Comparison of ENCODE assay signal across 8 cellular contexts in the genomic region with DNA sequence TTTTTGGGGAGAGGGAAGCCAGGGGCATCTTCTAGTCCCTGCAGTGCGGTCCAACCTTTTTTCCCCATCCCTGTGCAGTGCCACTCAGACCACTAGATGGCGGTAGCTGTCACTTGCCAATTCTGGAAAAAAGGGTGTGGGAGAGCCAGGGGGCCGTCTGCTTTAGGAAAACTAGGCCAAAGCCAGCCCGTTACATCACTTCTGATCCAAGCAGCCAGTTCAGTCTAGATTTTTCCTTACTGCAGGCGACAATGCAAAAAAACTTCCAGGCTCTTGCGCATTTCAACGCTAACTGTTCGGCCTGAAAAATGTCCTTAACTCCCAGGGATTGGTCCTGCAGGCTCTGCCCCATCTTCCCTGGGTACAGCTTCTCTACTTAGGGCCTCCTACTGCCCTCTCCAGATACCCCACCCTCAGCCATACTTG.
DNase-seq lines count a peak whose midpoint lies in the region; ATAC-seq and TF ChIP-seq lines count a peak whose summit lies in the region.

No MANE protein-coding gene starts in this region.

- TF ChIP-seq CTCF in AG09309 (IDR thresholded peaks at IDR 0.05; ENCODE audit: control insufficient read depth, insufficient read depth, low read depth, low read length, missing control alignments) (peak; percentile 99), endothelial cell (IDR thresholded peaks at IDR 0.05; ENCODE audit: unreplicated experiment) (peak; percentile 87), mesothelial cell of epicardium (IDR thresholded peaks at IDR 0.05; ENCODE audit: unreplicated experiment) (peak; percentile 89)

- ATAC-seq in GM19351 (IDR thresholded peaks at IDR 0.05; ENCODE audit: unreplicated experiment), result peak; percentile 63
- ATAC-seq in activated CD8-positive, alpha-beta memory T cell treated with anti-CD3 and anti-CD28 coated beads, Interleukin-2, amount 10 ng/mL, durations not matched to agents 7 days and 5 days, result peak; percentile 55

- DNase-seq in AG09309 (ENCODE audit: low read depth) (no peak), NCI-H2227 treated with DMSO at 0.1 percent for 48 hours (lab: John Stamatoyannopoulos, UW) (peak; percentile 44), endothelial cell (ENCODE audit: low spot score) (peak; percentile 76), mesothelial cell of epicardium (ENCODE audit: low spot score in 2 of 2, unreplicated experiment in 2 of 2) (peak; percentile 43 to 78), mesenteric fat pad (ENCODE audit: low spot score) (no peak)
- DNase-seq in activated CD8-positive, alpha-beta memory T cell treated with anti-CD3 and anti-CD28 coated beads, Interleukin-2, amount 10 ng/mL, durations not matched to agents 7 days and 5 days, result peak; percentile 51
- DNase-seq in stimulated activated CD8-positive, alpha-beta memory T cell treated with anti-CD3 and anti-CD28 coated beads, Interleukin-2, amount 100 ng/mL, for 48 hours (ENCODE audit: low read depth in 2 of 2), result peak; percentile 7 to 12

- no peaks in the 10 kb centered on the region for H3K36me3 Mint-ChIP-seq in activated CD8-positive, alpha-beta memory T cell treated with anti-CD3 and anti-CD28 coated beads, Interleukin-2, amount 10 ng/mL, durations not matched to agents 7 days and 5 days
- H3K36me3 Mint-ChIP-seq in endothelial cell (ENCODE audit: low read depth, unreplicated experiment) (no peaks in the 10 kb centered on the region), mesothelial cell of epicardium (no peaks in the 10 kb centered on the region)

- CTCF ChIA-PET in activated CD8-positive, alpha-beta memory T cell treated with anti-CD3 and anti-CD28 coated beads, Interleukin-2, amount 10 ng/mL, durations not matched to agents 7 days and 5 days (lab: Charles Lee), result interaction anchor here (0.7 to 4.2 kb wide), 14 partner anchors 10 to 758 kb away, joined by 3 to 36 read pairs (median 4); no protein-coding TSS in a partner anchor

- no peaks in the 10 kb centered on the region for H3K4me1 Mint-ChIP-seq in activated CD8-positive, alpha-beta memory T cell treated with anti-CD3 and anti-CD28 coated beads, Interleukin-2, amount 10 ng/mL, durations not matched to agents 7 days and 5 days
- peaks cover 3% of the 10 kb centered on the region for H3K4me1 Mint-ChIP-seq in endothelial cell (ENCODE audit: unreplicated experiment)
- H3K4me1 Mint-ChIP-seq in mesothelial cell of epicardium, result peaks cover 34% of the 10 kb centered on the region

- no peak overlapping the region for H3K27ac Mint-ChIP-seq in activated CD8-positive, alpha-beta memory T cell treated with anti-CD3 and anti-CD28 coated beads, Interleukin-2, amount 10 ng/mL, durations not matched to agents 7 days and 5 days
- H3K27ac Mint-ChIP-seq in endothelial cell (ENCODE audit: unreplicated experiment) (no peak overlapping the region), mesothelial cell of epicardium (no peak overlapping the region)

- peaks cover 60% of the 10 kb centered on the region for H3K27me3 Mint-ChIP-seq in activated CD8-positive, alpha-beta memory T cell treated with anti-CD3 and anti-CD28 coated beads, Interleukin-2, amount 10 ng/mL, durations not matched to agents 7 days and 5 days
- H3K27me3 Mint-ChIP-seq in endothelial cell (ENCODE audit: unreplicated experiment) (no peaks in the 10 kb centered on the region), mesothelial cell of epicardium (ENCODE audit: low read depth) (peaks cover 13% of the 10 kb centered on the region)

- no peaks in the 10 kb centered on the region for H3K9me3 Mint-ChIP-seq in activated CD8-positive, alpha-beta memory T cell treated with anti-CD3 and anti-CD28 coated beads, Interleukin-2, amount 10 ng/mL, durations not matched to agents 7 days and 5 days (ENCODE audit: low read depth)
- no peaks in the 10 kb centered on the region for H3K9me3 Mint-ChIP-seq in endothelial cell (ENCODE audit: unreplicated experiment)
- peaks cover 8% of the 10 kb centered on the region for H3K9me3 Mint-ChIP-seq in mesothelial cell of epicardium

- H3K4me3 ChIP-seq in AG09309 (ENCODE audit: control insufficient read depth, low read depth, low read length), result no peak overlapping the region

- no peak overlapping the region for H3K4me3 Mint-ChIP-seq in activated CD8-positive, alpha-beta memory T cell treated with anti-CD3 and anti-CD28 coated beads, Interleukin-2, amount 10 ng/mL, durations not matched to agents 7 days and 5 days
- no peak overlapping the region for H3K4me3 Mint-ChIP-seq in endothelial cell (ENCODE audit: unreplicated experiment)
- H3K4me3 Mint-ChIP-seq in mesothelial cell of epicardium, result no peak overlapping the region

Comparison
In these comparisons a context has a peak if more than half of its experiments do, and no peak if none do; other contexts are left out.
1. DNase-seq: peak in NCI-H2227 treated with DMSO at 0.1 percent for 48 hours (single experiment), activated CD8-positive, alpha-beta memory T cell treated with anti-CD3 and anti-CD28 coated beads, Interleukin-2, amount 10 ng/mL, durations not matched to agents 7 days and 5 days (single experiment), endothelial cell (single experiment), mesothelial cell of epicardium (2 of 2) and stimulated activated CD8-positive, alpha-beta memory T cell treated with anti-CD3 and anti-CD28 coated beads, Interleukin-2, amount 100 ng/mL, for 48 hours (2 of 2); none in AG09309 (single experiment) and mesenteric fat pad (single experiment).
2. Peak in every context shown above with its lines, with median percentiles within 50 percentile points of each other: CTCF ChIP-seq.